ENCODE assay signal across 8 cellular contexts in the genomic region with DNA sequence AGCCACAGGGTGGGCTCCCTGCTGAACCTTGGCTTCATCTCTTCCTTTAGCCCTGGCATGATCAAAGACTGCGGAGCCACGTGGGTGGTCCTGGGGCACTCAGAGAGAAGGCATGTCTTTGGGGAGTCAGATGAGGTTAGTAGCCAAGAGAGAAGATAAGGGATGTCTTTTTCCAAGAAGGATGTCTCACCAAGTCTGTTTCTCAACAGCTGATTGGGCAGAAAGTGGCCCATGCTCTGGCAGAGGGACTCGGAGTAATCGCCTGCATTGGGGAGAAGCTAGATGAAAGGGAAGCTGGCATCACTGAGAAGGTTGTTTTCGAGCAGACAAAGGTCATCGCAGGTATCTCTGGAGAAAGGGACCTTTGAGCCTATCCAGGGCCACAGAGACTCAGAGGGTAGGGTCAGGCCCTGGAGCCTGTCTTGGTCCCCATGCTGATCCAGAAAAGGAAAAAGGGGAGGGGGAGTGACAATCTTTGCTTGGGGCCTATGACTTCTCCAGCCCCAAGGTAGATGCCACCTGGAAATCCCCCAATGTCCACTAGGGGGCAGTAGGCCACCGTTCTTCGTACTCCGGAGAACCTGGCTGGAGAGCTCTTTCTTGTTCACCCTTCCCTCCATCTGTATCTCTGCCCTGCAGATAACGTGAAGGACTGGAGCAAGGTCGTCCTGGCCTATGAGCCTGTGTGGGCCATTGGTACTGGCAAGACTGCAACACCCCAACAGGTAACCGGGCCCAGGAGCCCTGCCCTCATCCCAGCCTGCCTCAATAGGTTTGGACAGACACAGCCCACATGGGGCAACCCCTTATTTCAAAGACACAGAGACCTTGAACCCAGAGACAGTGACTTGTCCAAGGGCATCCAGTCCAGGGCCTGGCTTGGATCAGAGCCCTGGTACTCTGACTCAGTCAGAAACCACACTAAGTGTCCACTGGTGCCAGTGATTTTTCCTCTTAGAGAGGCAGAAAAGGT. TPM values are rescaled to one million over a fixed set of nuclear protein-coding genes. Genes with fewer than 3 reads are reported as not detected.
DNase-seq lines count a peak whose midpoint lies in the region; TF ChIP-seq lines count a peak whose summit lies in the region.

No MANE protein-coding gene starts in this region.

- TF ChIP-seq CTCF in MM.1S (IDR thresholded peaks at IDR 0.05; ENCODE audit: low read length) (peak; percentile 83), glutamatergic neuron (IDR thresholded peaks at IDR 0.05; ENCODE audit: partially characterized antibody, unreplicated experiment) (peak; percentile 91), ovary (IDR thresholded peaks at IDR 0.05) (peak; percentile 82 to 87 (median 85))

- H3K27ac ChIP-seq in MM.1S (ENCODE audit: low read length) (peak overlapping the region; percentile 21; the same call in 1 of the 2 replicates), SJCRH30 (no peak overlapping the region), ovary (no peak overlapping the region), thymus (ENCODE audit: low read depth) (no peak overlapping the region)

- H4K20me1 ChIP-seq in MM.1S (ENCODE audit: insufficient read depth, low read length) = peaks cover 23% of the 10 kb centered on the region

- H3K4me2 ChIP-seq in MM.1S (ENCODE audit: low read depth, low read length) = peak overlapping the region; percentile 99

- TF ChIP-seq EP300 in ovary (IDR thresholded peaks at IDR 0.05) = no peak

- H3F3A ChIP-seq in MM.1S (ENCODE audit: insufficient read depth, low read length) = peaks cover 49% of the 10 kb centered on the region

- H3K79me2 ChIP-seq in MM.1S (ENCODE audit: low read length) = peaks cover 50% of the 10 kb centered on the region

- peaks cover 43% of the 10 kb centered on the region for H3K36me3 Mint-ChIP-seq in activated naive CD4-positive, alpha-beta T cell treated with anti-CD3 and anti-CD28 coated beads for 36 hours (ENCODE audit: low read depth)
- H3K36me3 Mint-ChIP-seq in glutamatergic neuron (ENCODE audit: unreplicated experiment) = no peaks in the 10 kb centered on the region

- H3K9me2 ChIP-seq in MM.1S (replicated peaks; ENCODE audit: insufficient read depth, low read length) = no peaks in the 10 kb centered on the region

- intact Hi-C loops in activated naive CD4-positive, alpha-beta T cell treated with anti-CD3 and anti-CD28 coated beads for 36 hours (cut with micrococcal nuclease) = loop anchor here (1.0 to 5.0 kb wide), 6 partner anchors 22 to 1158 kb away; a partner anchor contains a TSS
- intact Hi-C loops in ovary (cut with DNase I) = loop anchor here (5.0 to 10.0 kb wide), 3 partner anchors 58 to 98 kb away; a partner anchor contains a TSS

- H3K4me3 Mint-ChIP-seq in activated naive CD4-positive, alpha-beta T cell treated with anti-CD3 and anti-CD28 coated beads for 36 hours = peak overlapping the region; percentile 98
- peak overlapping the region; percentile 91 for H3K4me3 Mint-ChIP-seq in glutamatergic neuron (ENCODE audit: unreplicated experiment)

- 16 to 22% (median 20%) methylated on average over 12 of the region's 12 CpGs for WGBS in ovary, 3 donors
- WGBS in thymus = 55% methylated on average over 12 of the region's 12 CpGs

- H3K36me3 ChIP-seq in MM.1S (replicated peaks; ENCODE audit: insufficient read depth, low read length) = peaks cover 4% of the 10 kb centered on the region
- H3K36me3 ChIP-seq in SJCRH30 = peaks cover 38% of the 10 kb centered on the region
- H3K36me3 ChIP-seq in ovary = no peaks in the 10 kb centered on the region
- H3K36me3 ChIP-seq in thymus (ENCODE audit: control insufficient read depth, insufficient read depth) = peaks cover 26% of the 10 kb centered on the region

- TF ChIP-seq POLR2A in ovary (IDR thresholded peaks at IDR 0.05) = peak; percentile 13

- no peaks in the 10 kb centered on the region for H3K27me3 Mint-ChIP-seq in activated naive CD4-positive, alpha-beta T cell treated with anti-CD3 and anti-CD28 coated beads for 36 hours (ENCODE audit: low read depth)
- peaks cover 17% of the 10 kb centered on the region for H3K27me3 Mint-ChIP-seq in glutamatergic neuron (ENCODE audit: unreplicated experiment)

- peak overlapping the region; percentile 92 for H3K27ac Mint-ChIP-seq in activated naive CD4-positive, alpha-beta T cell treated with anti-CD3 and anti-CD28 coated beads for 36 hours
- peak overlapping the region; percentile 85 for H3K27ac Mint-ChIP-seq in glutamatergic neuron (ENCODE audit: unreplicated experiment)

- peak overlapping the region; percentile 99; the same call in 1 of the 2 replicates for H3K9ac ChIP-seq in MM.1S (ENCODE audit: low read length)

- H3K4me3 ChIP-seq in MM.1S (ENCODE audit: low read length) = peak overlapping the region; percentile 92
- peak overlapping the region; percentile 100 for H3K4me3 ChIP-seq in SJCRH30
- H3K4me3 ChIP-seq in ovary = peak overlapping the region; percentile 83
- H3K4me3 ChIP-seq in thymus (ENCODE audit: low read length) = peak overlapping the region; percentile 5

- no peak overlapping the region for H2AFZ ChIP-seq in MM.1S (ENCODE audit: low read length)

- no peaks in the 10 kb centered on the region for H3K9me3 Mint-ChIP-seq in activated naive CD4-positive, alpha-beta T cell treated with anti-CD3 and anti-CD28 coated beads for 36 hours
- H3K9me3 Mint-ChIP-seq in glutamatergic neuron (ENCODE audit: unreplicated experiment) = peaks cover 31% of the 10 kb centered on the region

- H3K4me1 Mint-ChIP-seq in activated naive CD4-positive, alpha-beta T cell treated with anti-CD3 and anti-CD28 coated beads for 36 hours (ENCODE audit: low read depth) = peaks cover 56% of the 10 kb centered on the region
- peaks cover 24% of the 10 kb centered on the region for H3K4me1 Mint-ChIP-seq in glutamatergic neuron (ENCODE audit: low read depth, unreplicated experiment)

- CTCF ChIA-PET in activated naive CD4-positive, alpha-beta T cell treated with anti-CD3 and anti-CD28 coated beads for 36 hours (lab: Charles Lee) = interaction anchor here (0.5 to 1.8 kb wide), 17 partner anchors 10 to 269 kb away, joined by 3 to 19 read pairs (median 3); a partner anchor contains a TSS

- DNase-seq in DMS79 treated with DMSO at 0.1 percent for 48 hours (lab: John Stamatoyannopoulos, UW) = peak; percentile 83
- DNase-seq in MM.1S = peak; percentile 81
- DNase-seq in SJCRH30 = peak; percentile 72 to 87
- peak; percentile 93 for DNase-seq in activated naive CD4-positive, alpha-beta T cell treated with anti-CD3 and anti-CD28 coated beads for 36 hours
- DNase-seq in glutamatergic neuron = peak; percentile 93
- DNase-seq in ovary = peak; percentile 70 to 88 (median 83)
- DNase-seq in GOT3 (lab: John Stamatoyannopoulos, UW) = no peak

- H3K9me3 ChIP-seq in MM.1S (replicated peaks; ENCODE audit: insufficient read depth, low read length) (no peaks in the 10 kb centered on the region), SJCRH30 (replicated peaks) (no peaks in the 10 kb centered on the region), ovary (no peaks in the 10 kb centered on the region), thymus (ENCODE audit: control insufficient read depth) (no peaks in the 10 kb centered on the region)

- H3K4me1 ChIP-seq in MM.1S (ENCODE audit: low read length) (peaks cover 36% of the 10 kb centered on the region), SJCRH30 (peaks cover 12% of the 10 kb centered on the region; the same call in 1 of the 2 replicates), ovary (ENCODE audit: insufficient read depth) (no peaks in the 10 kb centered on the region), thymus (ENCODE audit: control insufficient read depth, insufficient read depth, low read length) (peaks cover 18% of the 10 kb centered on the region)

- H3K27me3 ChIP-seq in MM.1S (replicated peaks; ENCODE audit: insufficient read depth, low read length) (no peaks in the 10 kb centered on the region), SJCRH30 (no peaks in the 10 kb centered on the region), ovary (no peaks in the 10 kb centered on the region), thymus (ENCODE audit: control insufficient read depth, insufficient read depth) (no peaks in the 10 kb centered on the region)

RNA-seq across cellular contexts. Expression of a gene that starts 2.0 kb away (rescaled TPM):
- total RNA-seq in SJCRH30 (2014; rRNA removed; shearing (Covaris generic)) = 1,296 and 1,386 TPM in 2 replicates
- total RNA-seq in activated naive CD4-positive, alpha-beta T cell treated with anti-CD3 and anti-CD28 coated beads for 36 hours = 1,000 to 10,000 TPM; 1,222 to 1,282 TPM
- total RNA-seq in glutamatergic neuron (ENCODE audit: unreplicated experiment) (663 TPM), ovary (100 to 1,000 TPM; 136 to 443 (median 295) TPM)
- polyA plus RNA-seq in ovary (100 to 1,000 TPM; 267 to 594 TPM), thymus (282 TPM)

RNA-seq across cellular contexts. Expression of a gene that starts 3.8 kb away (rescaled TPM):
- 2.6 and 3.7 TPM in 2 replicates for total RNA-seq in SJCRH30 (2014; rRNA removed; shearing (Covaris generic))
- total RNA-seq in activated naive CD4-positive, alpha-beta T cell treated with anti-CD3 and anti-CD28 coated beads for 36 hours = 1 to 10 TPM; 2.6 to 2.8 TPM
- total RNA-seq in glutamatergic neuron (ENCODE audit: unreplicated experiment) (4.3 TPM), ovary (10 to 100 TPM in 3 of 7 donors, 1 to 10 TPM in 4; 5.8 to 14.7 (median 8.5) TPM)
- polyA plus RNA-seq in ovary (1 to 10 TPM in 1 of 2 donors, under 1 TPM in 1; 0.38 to 8.1 TPM), thymus (14.9 TPM)

RNA-seq across cellular contexts. Expression of a gene that starts 17.4 kb away (rescaled TPM):
- total RNA-seq in SJCRH30 (2014; rRNA removed; shearing (Covaris generic)) = 76.7 and 78.0 TPM in 2 replicates
- total RNA-seq in activated naive CD4-positive, alpha-beta T cell treated with anti-CD3 and anti-CD28 coated beads for 36 hours = 100 to 1,000 TPM; 115 to 123 TPM
- total RNA-seq in glutamatergic neuron (ENCODE audit: unreplicated experiment) = 141 TPM
- 10 to 100 TPM; 13.9 to 84.3 (median 63.0) TPM for total RNA-seq in ovary
- 10 to 100 TPM; 23.7 to 30.1 TPM for polyA plus RNA-seq in ovary
- 32.2 TPM for polyA plus RNA-seq in thymus

RNA-seq across cellular contexts. Expression of a gene that starts 18.2 kb away (rescaled TPM):
- 96.8 and 104 TPM in 2 replicates for total RNA-seq in SJCRH30 (2014; rRNA removed; shearing (Covaris generic))
- total RNA-seq in activated naive CD4-positive, alpha-beta T cell treated with anti-CD3 and anti-CD28 coated beads for 36 hours = 100 to 1,000 TPM; 106 to 108 TPM
- 5.2 TPM for total RNA-seq in glutamatergic neuron (ENCODE audit: unreplicated experiment)
- total RNA-seq in ovary = 1 to 10 TPM in 2 of 7 donors, under 1 TPM in 5; 0.18 to 1.6 (median 0.74) TPM
- polyA plus RNA-seq in ovary = 1 to 10 TPM in 1 of 2 donors, under 1 TPM in 1; 0.68 to 1.6 TPM
- polyA plus RNA-seq in thymus = 5.9 TPM

RNA-seq across cellular contexts. Expression of a gene that starts 28.6 kb away (rescaled TPM):
- 2.2 and 3.2 TPM in 2 replicates for total RNA-seq in SJCRH30 (2014; rRNA removed; shearing (Covaris generic))
- total RNA-seq in activated naive CD4-positive, alpha-beta T cell treated with anti-CD3 and anti-CD28 coated beads for 36 hours = under 1 TPM; 0.48 to 0.54 TPM
- total RNA-seq in glutamatergic neuron (ENCODE audit: unreplicated experiment) = 45.7 TPM
- 10 to 100 TPM in 5 of 7 donors, 1 to 10 TPM in 1, under 1 TPM in 1; 0.34 to 15.0 (median 11.0) TPM for total RNA-seq in ovary
- 1 to 10 TPM; 1.8 to 7.8 TPM for polyA plus RNA-seq in ovary
- polyA plus RNA-seq in thymus = 1.3 TPM

Comparison
In these comparisons a context has a peak if more than half of its experiments do, and no peak if none do; other contexts are left out.
1. H3K4me3 ChIP-seq: peak in every context shown above with its lines; median percentile 100 in SJCRH30; 92 in MM.1S; 83 in ovary; 5 in thymus.